Comparison of ENCODE assay signal across 16 cellular contexts in the genomic region with DNA sequence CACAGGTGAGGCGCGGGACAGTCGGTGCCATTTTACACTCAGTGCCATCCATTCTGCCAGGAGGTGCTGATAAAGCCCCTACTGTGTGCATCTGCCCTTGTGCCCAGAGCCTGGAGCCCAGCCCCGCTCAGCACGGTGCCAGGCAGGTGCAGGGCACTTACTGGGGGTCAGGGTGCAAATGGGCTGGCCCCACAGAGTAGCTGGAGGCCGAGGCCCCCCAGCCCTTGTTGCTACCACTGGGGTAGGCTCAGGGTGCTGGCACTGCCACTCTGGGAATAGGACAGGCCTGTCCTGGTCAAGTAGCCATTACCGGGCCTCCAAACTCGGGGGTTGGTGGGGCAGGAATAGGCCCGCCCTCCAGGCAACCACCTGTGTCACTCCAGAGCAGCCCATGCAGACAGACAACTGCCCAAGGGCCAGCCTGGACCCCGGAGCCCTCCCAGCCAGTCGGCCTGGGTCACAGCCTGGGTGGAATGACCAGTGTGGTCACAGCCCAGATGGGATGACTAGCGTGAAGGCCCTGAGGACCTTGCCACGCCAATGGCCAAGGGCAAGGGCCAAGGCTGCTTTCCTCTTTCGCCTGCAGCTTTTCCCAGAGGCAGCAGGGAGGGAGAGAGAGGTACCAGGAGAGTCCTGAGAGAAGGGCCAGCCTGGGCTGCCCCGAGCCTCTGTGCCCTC. TPM values are rescaled to one million over a fixed set of nuclear protein-coding genes. Genes with fewer than 3 reads are reported as not detected.
DNase-seq lines count a peak whose midpoint lies in the region; ATAC-seq and TF ChIP-seq lines count a peak whose summit lies in the region.
"Had no signal": no experiment of that assay in that cellular context is flagged by ENCODE, and none has a peak within 500 bp of the region (broad histone marks: within the 10 kb centered on the region; RNA-seq: fewer than 3 reads in every experiment).

No MANE protein-coding gene starts in this region.

- H3K36me3 Mint-ChIP-seq in CD4-positive, alpha-beta T cell (ENCODE audit: low read depth): peaks cover 7% of the 10 kb centered on the region
- H3K36me3 Mint-ChIP-seq in dendritic cell treated with granulocyte-macrophage colony-stimulating factor and Interleukin-4, amounts not matched to agents 40 ng/mL and 50 ng/mL, for 4 days (ENCODE audit: low read depth): peaks cover 70% of the 10 kb centered on the region
- H3K36me3 Mint-ChIP-seq: activated naive CD4-positive, alpha-beta T cell treated with anti-CD3 and anti-CD28 coated beads, Interleukin-2, amount 50 U/mL, for 24 hours had no signal

- H3K4me3 ChIP-seq in sigmoid colon: no peak overlapping the region
- H3K4me3 ChIP-seq: cardiac muscle cell, HAP-1 had no signal

- TF ChIP-seq POLR2A in sigmoid colon (IDR thresholded peaks at IDR 0.05): no peak

- POLR2A ChIA-PET in CD4-positive, alpha-beta T cell (lab: Charles Lee): no interaction called here

- no peaks in the 10 kb centered on the region for H3K9me3 ChIP-seq in CD4-positive, alpha-beta T cell (ENCODE audit: control insufficient read depth, low read length)
- H3K9me3 ChIP-seq in KOPT-K1 (ENCODE audit: insufficient read depth, low read length, poor library complexity, severe bottlenecking) (no peaks in the 10 kb centered on the region), sigmoid colon (no peaks in the 10 kb centered on the region)
- H3K9me3 ChIP-seq: HAP-1 had no signal

- H3K27ac Mint-ChIP-seq in CD4-positive, alpha-beta T cell: peak overlapping the region; percentile 59
- no peak overlapping the region for H3K27ac Mint-ChIP-seq in dendritic cell treated with granulocyte-macrophage colony-stimulating factor and Interleukin-4, amounts not matched to agents 40 ng/mL and 50 ng/mL, for 4 days
- H3K27ac Mint-ChIP-seq: activated naive CD4-positive, alpha-beta T cell treated with anti-CD3 and anti-CD28 coated beads, Interleukin-2, amount 50 U/mL, for 24 hours; WTC11 had no signal

- peak overlapping the region; percentile 41 for H3K27ac ChIP-seq in CD4-positive, alpha-beta T cell (ENCODE audit: low read depth, low read length)
- H3K27ac ChIP-seq in KOPT-K1 (ENCODE audit: low read depth, low read length, poor library complexity, severe bottlenecking) (peak overlapping the region; percentile 78), sigmoid colon (peak overlapping the region in 3 of 4 donors; percentile 47 to 90 (median 82))
- H3K27ac ChIP-seq: cardiac muscle cell, KMS-11 had no signal

- intact Hi-C loops in CD4-positive, alpha-beta T cell (cut with DNase I, micrococcal nuclease): no loop called here
- intact Hi-C loops in dendritic cell treated with granulocyte-macrophage colony-stimulating factor and Interleukin-4, amounts not matched to agents 40 ng/mL and 50 ng/mL, for 4 days (cut with micrococcal nuclease): no loop called here
- intact Hi-C loops in sigmoid colon (cut with DNase I): no loop called here

- TF ChIP-seq EP300 in sigmoid colon (IDR thresholded peaks at IDR 0.05): no peak

- H3K27me3 Mint-ChIP-seq in CD4-positive, alpha-beta T cell: no peaks in the 10 kb centered on the region
- H3K27me3 Mint-ChIP-seq in dendritic cell treated with granulocyte-macrophage colony-stimulating factor and Interleukin-4, amounts not matched to agents 40 ng/mL and 50 ng/mL, for 4 days: peaks cover 12% of the 10 kb centered on the region
- H3K27me3 Mint-ChIP-seq: activated naive CD4-positive, alpha-beta T cell treated with anti-CD3 and anti-CD28 coated beads, Interleukin-2, amount 50 U/mL, for 24 hours had no signal

- CTCF ChIA-PET in CD4-positive, alpha-beta T cell (lab: Charles Lee): interaction anchor here (1.6 kb wide), 1 partner anchor 27 kb away, joined by 3 read pairs; no protein-coding TSS in a partner anchor

- no peak for ATAC-seq in CD4-positive, alpha-beta T cell (ENCODE audit: poor library complexity)
- no peak for ATAC-seq in GM18498 (IDR thresholded peaks at IDR 0.05; ENCODE audit: unreplicated experiment)
- ATAC-seq: WTC11 had no signal

- H3K36me3 ChIP-seq in KOPT-K1 (ENCODE audit: insufficient read depth, low read length) (peaks cover 23% of the 10 kb centered on the region; the same call in 1 of the 2 replicates), sigmoid colon (peaks cover 0 to 17% (median 0%) of the 10 kb centered on the region in 4 donors)
- H3K36me3 ChIP-seq: cardiac muscle cell had no signal

- H3K4me3 Mint-ChIP-seq in CD4-positive, alpha-beta T cell: peak overlapping the region; percentile 34
- H3K4me3 Mint-ChIP-seq in dendritic cell treated with granulocyte-macrophage colony-stimulating factor and Interleukin-4, amounts not matched to agents 40 ng/mL and 50 ng/mL, for 4 days: peak overlapping the region; percentile 39
- H3K4me3 Mint-ChIP-seq: CD14-positive monocyte, WTC11 had no signal

- H3K4me1 ChIP-seq in sigmoid colon: peaks cover 0 to 96% (median 93%) of the 10 kb centered on the region in 4 donors

- DNase-seq in CD4-positive, alpha-beta T cell: no peak
- no peak for DNase-seq in sigmoid colon
- no peak for DNase-seq in stimulated activated naive CD4-positive, alpha-beta T cell treated with Interleukin-2 at 50 U/mL for 16 hours (lab: John Stamatoyannopoulos, UW)
- DNase-seq in ureter (ENCODE audit: low spot score): no peak
- DNase-seq: activated CD8-positive, alpha-beta memory T cell treated with anti-CD3 and anti-CD28 coated beads, Interleukin-2, amount 50 U/mL, for 4 hours; NCI-H1436 treated with DMSO at 0.1 percent for 48 hours; stimulated activated naive CD4-positive, alpha-beta T cell had no signal

- H3K27me3 ChIP-seq in CD4-positive, alpha-beta T cell (ENCODE audit: control insufficient read depth, insufficient read depth, low read length): no peaks in the 10 kb centered on the region
- H3K27me3 ChIP-seq in sigmoid colon: no peaks in the 10 kb centered on the region
- H3K27me3 ChIP-seq: cardiac muscle cell had no signal

- 88 to 89% methylated on average over 15 of the region's 15 CpGs for WGBS in sigmoid colon, 2 donors

- no peak for TF ChIP-seq CTCF in CD4-positive, alpha-beta T cell (IDR thresholded peaks at IDR 0.05)
- TF ChIP-seq CTCF in sigmoid colon (IDR thresholded peaks at IDR 0.05): no peak

- H3K4me1 Mint-ChIP-seq in CD4-positive, alpha-beta T cell (ENCODE audit: low read depth): peaks cover 49% of the 10 kb centered on the region
- peaks cover 82% of the 10 kb centered on the region for H3K4me1 Mint-ChIP-seq in dendritic cell treated with granulocyte-macrophage colony-stimulating factor and Interleukin-4, amounts not matched to agents 40 ng/mL and 50 ng/mL, for 4 days (ENCODE audit: low read depth)

- H3K9me3 Mint-ChIP-seq in CD4-positive, alpha-beta T cell: no peaks in the 10 kb centered on the region
- H3K9me3 Mint-ChIP-seq in dendritic cell treated with granulocyte-macrophage colony-stimulating factor and Interleukin-4, amounts not matched to agents 40 ng/mL and 50 ng/mL, for 4 days: no peaks in the 10 kb centered on the region
- H3K9me3 Mint-ChIP-seq: activated naive CD4-positive, alpha-beta T cell treated with anti-CD3 and anti-CD28 coated beads, Interleukin-2, amount 50 U/mL, for 24 hours; CD14-positive monocyte; WTC11 had no signal

RNA-seq across cellular contexts. Expression of gene INF2, which starts 3.0 kb away (rescaled TPM):
- 10 to 100 TPM; 74.9 to 76.9 TPM for total RNA-seq in CD4-positive, alpha-beta T cell
- total RNA-seq in sigmoid colon (10 to 100 TPM; 26.3 to 67.0 (median 30.3) TPM), ureter (81.6 TPM)
- polyA plus RNA-seq in sigmoid colon: 100 to 1,000 TPM; 127 to 169 (median 130) TPM

RNA-seq across cellular contexts. Expression of gene ADSS1, which starts 31.6 kb away (rescaled TPM):
- total RNA-seq in CD4-positive, alpha-beta T cell: 1 to 10 TPM; 2.0 to 2.7 TPM
- total RNA-seq in sigmoid colon (10 to 100 TPM in 1 of 4 donors, 1 to 10 TPM in 3; 2.0 to 10.2 (median 7.3) TPM), ureter (11.0 TPM)
- polyA plus RNA-seq in sigmoid colon: 1 to 10 TPM; 3.5 to 6.6 (median 4.1) TPM
